Comparison of ENCODE assay signal across 8 cellular contexts in genomic region chr15:98295101-98295759, GRCh38.
DNase-seq lines count a peak whose midpoint lies in the region; ATAC-seq, FAIRE-seq and TF ChIP-seq lines count a peak whose summit lies in the region.
"Not testable (repeated sequence)": the region's sequence is repeated elsewhere in the genome, so short reads cannot be mapped to it uniquely, and the experiment has no call there.

No MANE protein-coding gene starts in this region.

- H3F3A ChIP-seq in SK-N-SH (replicated peaks; ENCODE audit: insufficient read depth) = not testable (repeated sequence)

- H3K23ac ChIP-seq in trophoblast cell (ENCODE audit: low read length) = not testable (repeated sequence)

- not testable (repeated sequence) for H3K4me1 ChIP-seq in SK-N-SH (ENCODE audit: control insufficient read depth in 1 of 2, insufficient read depth in 2 of 2, low read depth in 1 of 2, low read length in 1 of 2); heart right ventricle; trophoblast cell (ENCODE audit: control insufficient read depth in 1 of 2, insufficient read depth in 2 of 2, low read length in 2 of 2)

- not testable (repeated sequence) for H3K9me3 ChIP-seq in SK-N-SH; heart right ventricle; trophoblast cell (ENCODE audit: insufficient read depth, low read depth, low read length)

- H3K27me3 ChIP-seq in SK-N-SH (ENCODE audit: insufficient read depth) (peaks cover 42% of the 10 kb centered on the region; the same call in 1 of the 2 replicates), heart right ventricle (peaks cover 0 to 60% (median 49%) of the 10 kb centered on the region in 7 donors), trophoblast cell (ENCODE audit: insufficient read depth, low read length) (peaks cover 12% of the 10 kb centered on the region)
- H3K27me3 ChIP-seq in bronchial epithelial cell (ENCODE audit: control insufficient read depth, insufficient read depth, low read length) = not testable (repeated sequence)

- not testable (repeated sequence) for H4K91ac ChIP-seq in trophoblast cell (ENCODE audit: low read depth, low read length)

- not testable (repeated sequence) for H3K4me2 ChIP-seq in SK-N-SH; trophoblast cell (ENCODE audit: low read length)

- H2BK12ac ChIP-seq in trophoblast cell (ENCODE audit: low read length) = not testable (repeated sequence)

- intact Hi-C loops in heart right ventricle (cut with DNase I) = loop anchor here in 5 of 10 donors (5.0 to 10.0 kb wide), 3 partner anchors 388 to 393 kb away; no protein-coding TSS in a partner anchor

- H3K4ac ChIP-seq in trophoblast cell (ENCODE audit: low read depth, low read length) = not testable (repeated sequence)

- not testable (repeated sequence) for H3K18ac ChIP-seq in trophoblast cell (ENCODE audit: low read length)

- H3K9me2 ChIP-seq in SK-N-SH = not testable (repeated sequence)

- H4K20me1 ChIP-seq in SK-N-SH (ENCODE audit: insufficient read depth) = not testable (repeated sequence)

- not testable (repeated sequence) for ATAC-seq in heart right ventricle

- H4K12ac ChIP-seq in trophoblast cell (ENCODE audit: low read depth, low read length) = not testable (repeated sequence)

- CTCF ChIA-PET in SK-N-SH (lab: Yijun Ruan, JAX) = interaction anchor here (1.0 to 1.6 kb wide), 4 partner anchors 15 to 132 kb away, joined by 3 to 7 read pairs (median 3); no protein-coding TSS in a partner anchor

- not testable (repeated sequence) for H3K14ac ChIP-seq in trophoblast cell (ENCODE audit: low read length)

- in situ Hi-C loops in GM13977 (cut with MboI; ENCODE audit: low pct_unique_long_range_greater_than_20kb, low sequenced_read_pairs, unreplicated experiment) = not testable (repeated sequence)

- not testable (repeated sequence) for H2AFZ ChIP-seq in SK-N-SH (ENCODE audit: low read depth); trophoblast cell (ENCODE audit: insufficient read depth, low read length, poor library complexity)

- TF ChIP-seq CTCF in GM13977 (IDR thresholded peaks at IDR 0.05; ENCODE audit: extremely low read depth, insufficient read depth, missing control alignments) (peak; percentile 5), SK-N-SH (IDR thresholded peaks at IDR 0.05) (peak; percentile 58), bronchial epithelial cell (IDR thresholded peaks at IDR 0.05; ENCODE audit: insufficient read depth, low read length, severe bottlenecking) (peak; percentile 32), heart right ventricle (IDR thresholded peaks at IDR 0.05) (peak in 7 of 9 donors; percentile 35 to 58 (median 43))

- H2AK5ac ChIP-seq in trophoblast cell (ENCODE audit: low read length) = not testable (repeated sequence)

- not testable (repeated sequence) for H2BK5ac ChIP-seq in trophoblast cell (ENCODE audit: low read depth, low read length, poor library complexity)

- POLR2A ChIA-PET in SK-N-SH (lab: Yijun Ruan, JAX) = not testable (repeated sequence)

- H4K8ac ChIP-seq in trophoblast cell (ENCODE audit: low read depth, low read length) = not testable (repeated sequence)

- not testable (repeated sequence) for H3K79me1 ChIP-seq in trophoblast cell (ENCODE audit: low read length)

- TF ChIP-seq RAD21 in SK-N-SH (IDR thresholded peaks at IDR 0.05; ENCODE audit: low read length) = peak; percentile 72

- WGBS in SK-N-SH (ENCODE audit: low lambda C conversion rate) = 11% methylated on average over 8 of the region's 10 CpGs
- 24 to 33% methylated on average over 8 of the region's 10 CpGs for WGBS in heart right ventricle, 2 donors
- WGBS in trophoblast cell (ENCODE audit: extremely low coverage, insufficient coverage, insufficient read length) = no CpG with 5 or more reads among the region's 10 CpGs

- not testable (repeated sequence) for FAIRE-seq in bronchial epithelial cell (lab: Jason Lieb, UNC)

- H2BK120ac ChIP-seq in trophoblast cell (ENCODE audit: insufficient read depth, low read length, poor library complexity) = not testable (repeated sequence)

- not testable (repeated sequence) for H3K36me3 ChIP-seq in SK-N-SH (replicated peaks in 1 of 2; ENCODE audit: control insufficient read depth in 1 of 2, insufficient read depth in 2 of 2, low read length in 1 of 2); bronchial epithelial cell (ENCODE audit: control insufficient read depth, insufficient read depth, low read length); heart right ventricle; trophoblast cell (ENCODE audit: control insufficient read depth in 1 of 2, insufficient read depth in 2 of 2, low read length in 2 of 2)

- DNase-seq in AML-193 (lab: John Stamatoyannopoulos, UW) (peak; percentile 28 to 34), GM13977 (ENCODE audit: low spot score) (peak; percentile 65), HuH-7.5 (ENCODE audit: low spot score) (peak; percentile 79), NCI-H226 (peak; percentile 41), SK-N-SH (peak; percentile 66), bronchial epithelial cell (ENCODE audit: low read depth) (peak; percentile 39), trophoblast cell (peak; percentile 42 to 65)
- DNase-seq in heart right ventricle = not testable (repeated sequence)

- H3K27ac ChIP-seq in SK-N-SH (ENCODE audit: low read depth in 2 of 2, low read length in 1 of 2); heart right ventricle; trophoblast cell (ENCODE audit: low read depth, low read length): not testable (repeated sequence)

- H3K9ac ChIP-seq in SK-N-SH; trophoblast cell (ENCODE audit: low read length): not testable (repeated sequence)

- TF ChIP-seq EP300 in SK-N-SH (IDR thresholded peaks at IDR 0.05; ENCODE audit: borderline replicate concordance in 1 of 2, low read depth in 1 of 2, low read length in 1 of 2) = not testable (repeated sequence)

- H3K4me3 ChIP-seq in SK-N-SH (ENCODE audit: low read depth in 2 of 2, low read length in 1 of 2); bronchial epithelial cell (ENCODE audit: low read depth, low read length); heart right ventricle; trophoblast cell (ENCODE audit: low read depth, low read length): not testable (repeated sequence)

- not testable (repeated sequence) for H3K79me2 ChIP-seq in SK-N-SH (ENCODE audit: insufficient read depth); trophoblast cell (ENCODE audit: control insufficient read depth, insufficient read depth, low read length, poor library complexity)

Comparison
In these comparisons a context has a peak if more than half of its experiments do, and no peak if none do; other contexts are left out.
1. CTCF ChIP-seq: peak in every context shown above with its lines; median percentile 58 in SK-N-SH; 43 in heart right ventricle; 32 in bronchial epithelial cell; 5 in GM13977.